ENCODE assay signal across 18 cellular contexts in genomic region chr2:207839575-207839974, GRCh38.
A peak's percentile ranks its signal among the peaks of the same experiment; 100 is the strongest.
DNase-seq lines count a peak whose midpoint lies in the region; TF ChIP-seq lines count a peak whose summit lies in the region.
"Had no signal": no experiment of that assay in that cellular context is flagged by ENCODE, and none has a peak within 500 bp of the region (broad histone marks: within the 10 kb centered on the region; RNA-seq: fewer than 3 reads in every experiment).

No MANE protein-coding gene starts in this region.

- no peak overlapping the region for H3K4me3 ChIP-seq in HEK293 (ENCODE audit: low read depth, low read length)
- no peak overlapping the region for H3K4me3 ChIP-seq in endodermal cell (ENCODE audit: low read length)
- H3K4me3 ChIP-seq: BLaER1, GM23248 had no signal

- H3K4me1 ChIP-seq in HEK293 (ENCODE audit: control insufficient read depth, insufficient read depth, low read length) = no peaks in the 10 kb centered on the region
- H3K4me1 ChIP-seq in endodermal cell (ENCODE audit: control insufficient read depth, insufficient read depth, low read length) = peaks cover 2% of the 10 kb centered on the region

- no peak overlapping the region for H3K27ac Mint-ChIP-seq in endodermal cell
- H3K27ac Mint-ChIP-seq: B cell; CD4-positive, CD25-positive, alpha-beta regulatory T cell; CD8-positive, alpha-beta T cell; HFFc6 had no signal

- no peak overlapping the region for H3K4me3 Mint-ChIP-seq in endodermal cell
- H3K4me3 Mint-ChIP-seq: B cell; CD4-positive, CD25-positive, alpha-beta regulatory T cell; CD8-positive, alpha-beta T cell; H9; HFFc6 had no signal

- H3K27ac ChIP-seq in HEK293 (ENCODE audit: extremely low read depth, low read depth, low read length) (no peak overlapping the region), endodermal cell (ENCODE audit: low read depth, low read length) (no peak overlapping the region)
- H3K27ac ChIP-seq: 22Rv1, BLaER1, C4-2B, GM23248 had no signal

- 93% methylated on average over 3 of the region's 3 CpGs; no CpG with 5 or more reads in 1 of the 2 experiments for WGBS in endodermal cell (ENCODE audit: insufficient coverage in 1 of 2, insufficient read length in 1 of 2), 2 experiments

- no peak overlapping the region for H3K9ac ChIP-seq in endodermal cell (ENCODE audit: extremely low read depth, low read length, poor library complexity, severe bottlenecking)
- H3K9ac ChIP-seq: BLaER1, GM23248 had no signal

- no peak for TF ChIP-seq CTCF in HEK293 (tag by site-specific recombination; IDR thresholded peaks at IDR 0.05)
- TF ChIP-seq CTCF in endodermal cell (conservative IDR thresholded peaks at IDR 0.05) = no peak

- no peaks in the 10 kb centered on the region for H3K36me3 ChIP-seq in HEK293 (ENCODE audit: control insufficient read depth in 2 of 2, insufficient read depth in 1 of 2, low read length in 2 of 2)
- H3K36me3 ChIP-seq in endodermal cell (ENCODE audit: control insufficient read depth, insufficient read depth, low read length) = no peaks in the 10 kb centered on the region
- H3K36me3 ChIP-seq: BLaER1 had no signal

- no peaks in the 10 kb centered on the region for H3K9me3 Mint-ChIP-seq in endodermal cell
- H3K9me3 Mint-ChIP-seq: CD4-positive, CD25-positive, alpha-beta regulatory T cell; CD8-positive, alpha-beta T cell; H9; HFFc6 had no signal

- peaks cover 3% of the 10 kb centered on the region for H3K36me3 Mint-ChIP-seq in endodermal cell (ENCODE audit: low read depth)
- H3K36me3 Mint-ChIP-seq: CD4-positive, CD25-positive, alpha-beta regulatory T cell; CD8-positive, alpha-beta T cell had no signal

- POLR2A ChIA-PET in HEK293 (lab: Yijun Ruan, JAX) = no interaction called here

- CTCF ChIA-PET in HEK293 (lab: Yijun Ruan, JAX) = no interaction called here

- H3K27me3 ChIP-seq in endodermal cell (ENCODE audit: control insufficient read depth, insufficient read depth, low read length, poor library complexity, severe bottlenecking) = no peaks in the 10 kb centered on the region
- H3K27me3 ChIP-seq: BLaER1 had no signal

- peak; percentile 4 for DNase-seq in activated CD8-positive, alpha-beta memory T cell treated with anti-CD3 and anti-CD28 coated beads for 24 hours
- DNase-seq in activated CD8-positive, alpha-beta memory T cell treated with anti-CD3 and anti-CD28 coated beads, Interleukin-2, amount 50 U/mL, for 48 hours = no peak
- DNase-seq in endodermal cell (peak; percentile 23), dermis blood vessel endothelial cell (no peak), NCI-H1436 treated with DMSO at 0.1 percent for 48 hours (lab: John Stamatoyannopoulos, UW) (no peak)
- DNase-seq: Caco-2; CD4-positive, CD25-positive, alpha-beta regulatory T cell; CD8-positive, alpha-beta T cell; DMS153; DND-41; GM23248; H9; HFFc6 had no signal

- peaks cover 25% of the 10 kb centered on the region for H3K4me1 Mint-ChIP-seq in endodermal cell
- H3K4me1 Mint-ChIP-seq: B cell; CD4-positive, CD25-positive, alpha-beta regulatory T cell had no signal

- no peaks in the 10 kb centered on the region for H3K27me3 Mint-ChIP-seq in endodermal cell (ENCODE audit: insufficient read depth)
- H3K27me3 Mint-ChIP-seq: B cell; CD4-positive, CD25-positive, alpha-beta regulatory T cell had no signal

- no peaks in the 10 kb centered on the region for H3K9me3 ChIP-seq in HEK293 (ENCODE audit: control insufficient read depth, insufficient read depth, low read depth, low read length)
- no peaks in the 10 kb centered on the region for H3K9me3 ChIP-seq in endodermal cell (ENCODE audit: control insufficient read depth, low read length)
- H3K9me3 ChIP-seq: BLaER1, Caco-2 had no signal

TF ChIP-seq in HEK293, 187 proteins besides CTCF, POLR2A, EP300 and RAD21:
- TF ChIP-seq ZNF692 (tag by site-specific recombination; IDR thresholded peaks at IDR 0.05) (no peak), ZNF121 (tag by site-specific recombination; IDR thresholded peaks at IDR 0.05) (peak; percentile 72; the same call in 1 of the 2 replicates)

Comparison
In these comparisons a context has a peak if more than half of its experiments do, and no peak if none do; other contexts are left out.
1. DNase-seq: peak in activated CD8-positive, alpha-beta memory T cell treated with anti-CD3 and anti-CD28 coated beads for 24 hours (single experiment) and endodermal cell (single experiment); none in activated CD8-positive, alpha-beta memory T cell treated with anti-CD3 and anti-CD28 coated beads, Interleukin-2, amount 50 U/mL, for 48 hours (single experiment), dermis blood vessel endothelial cell (single experiment) and NCI-H1436 treated with DMSO at 0.1 percent for 48 hours (single experiment).